ENCODE assay signal across 27 cellular contexts in genomic region chr10:21681156-21681555, GRCh38.
"Had no signal": no experiment of that assay in that cellular context is flagged by ENCODE, and none has a peak within 500 bp of the region (broad histone marks: within the 10 kb centered on the region; RNA-seq: fewer than 3 reads in every experiment).

No MANE protein-coding gene starts in this region.

- ATAC-seq: activated CD4-positive, CD25-positive, alpha-beta regulatory T cell treated with anti-CD3 and anti-CD28 coated beads, Interleukin-2, amount 50 U/mL, for 24 hours; activated T-helper 17 cell treated with anti-CD3 and anti-CD28 coated beads, Interleukin-2, amount 50 U/mL, for 72 hours; left cardiac atrium; left ventricle myocardium superior; right lobe of liver had no signal

- H3K9me3 ChIP-seq: ovary, right lobe of liver, tibial nerve had no signal

- H3K27me3 Mint-ChIP-seq: activated T-cell treated with anti-CD3 and anti-CD28 coated beads, Interleukin-2, amount 50 U/mL, for 24 hours; activated T-helper 17 cell treated with anti-CD3 and anti-CD28 coated beads, Interleukin-2, amount 50 U/mL, for 72 hours; central memory CD8-positive, alpha-beta T cell; naive B cell; progenitor cell of endocrine pancreas had no signal

- H3K4me3 Mint-ChIP-seq: activated T-cell treated with anti-CD3 and anti-CD28 coated beads, Interleukin-2, amount 50 U/mL, for 24 hours; activated T-helper 17 cell treated with anti-CD3 and anti-CD28 coated beads, Interleukin-2, amount 50 U/mL, for 72 hours; central memory CD8-positive, alpha-beta T cell; naive B cell; T-helper 2 cell treated with Interferon-gamma antibody and Interleukin-4, amounts not matched to agents 5 μg/mL and 100 μg/mL, for 36 hours had no signal

- H3K27ac ChIP-seq: ovary, right lobe of liver, tibial nerve had no signal

- H3K4me1 ChIP-seq: right lobe of liver had no signal

- DNase-seq: activated CD4-positive, alpha-beta T cell treated with anti-CD3 and anti-CD28 coated beads for 48 hours; activated CD4-positive, alpha-beta T cell treated with anti-CD3 and anti-CD28 coated beads, Interleukin-2, amount 50 U/mL, for 48 hours; activated CD8-positive, alpha-beta memory T cell treated with anti-CD3 and anti-CD28 coated beads for 24 hours; activated CD8-positive, alpha-beta memory T cell treated with anti-CD3 and anti-CD28 coated beads, Interleukin-2, amount 50 U/mL, for 48 hours; activated gamma-delta T cell treated with Interleukin-2 at 50 U/mL for 16 hours; activated naive CD4-positive, alpha-beta T cell treated with anti-CD3 and anti-CD28 coated beads, Interleukin-2, amount 50 U/mL, for 16 hours; activated T-cell treated with anti-CD3 and anti-CD28 coated beads, Interleukin-2, amount 50 U/mL, for 24 hours; amygdala; dermis blood vessel endothelial cell; effector CD4-positive, alpha-beta T cell; erythroblast; foreskin fibroblast; left cardiac atrium; left ventricle myocardium superior; naive B cell; ovary; right lobe of liver; stimulated activated CD4-positive, alpha-beta T cell treated with anti-CD3 and anti-CD28 coated beads, Interleukin-2, amount 100 ng/mL, for 48 hours; stimulated activated naive CD4-positive, alpha-beta T cell treated with Interleukin-2 at 50 U/mL for 16 hours; T-helper 1 cell had no signal

- H3K27ac Mint-ChIP-seq: activated T-cell treated with anti-CD3 and anti-CD28 coated beads, Interleukin-2, amount 50 U/mL, for 24 hours; activated T-helper 17 cell treated with anti-CD3 and anti-CD28 coated beads, Interleukin-2, amount 50 U/mL, for 72 hours; naive B cell; progenitor cell of endocrine pancreas; T-helper 2 cell treated with Interferon-gamma antibody and Interleukin-4, amounts not matched to agents 5 μg/mL and 100 μg/mL, for 36 hours had no signal

- H3K4me3 ChIP-seq: ovary, right lobe of liver, tibial nerve had no signal

- FAIRE-seq: islet of Langerhans had no signal

- H3K36me3 ChIP-seq: ovary, right lobe of liver had no signal

- H3K9me3 Mint-ChIP-seq: activated T-cell treated with anti-CD3 and anti-CD28 coated beads, Interleukin-2, amount 50 U/mL, for 24 hours; activated T-helper 17 cell treated with anti-CD3 and anti-CD28 coated beads, Interleukin-2, amount 50 U/mL, for 72 hours; central memory CD8-positive, alpha-beta T cell; naive B cell; T-helper 2 cell treated with Interferon-gamma antibody and Interleukin-4, amounts not matched to agents 5 μg/mL and 100 μg/mL, for 36 hours had no signal

- H3K27me3 ChIP-seq: ovary, right lobe of liver, tibial nerve had no signal
